Comparison of ENCODE assay signal across 18 cellular contexts in genomic region chr11:36451681-36452080, GRCh38. TPM values are rescaled to one million over a fixed set of nuclear protein-coding genes. Genes with fewer than 3 reads are reported as not detected.
DNase-seq lines count a peak whose midpoint lies in the region; ATAC-seq and TF ChIP-seq lines count a peak whose summit lies in the region.
"Had no signal": no experiment of that assay in that cellular context is flagged by ENCODE, and none has a peak within 500 bp of the region (broad histone marks: within the 10 kb centered on the region; RNA-seq: fewer than 3 reads in every experiment).

No MANE protein-coding gene starts in this region.

- no CpG with 5 or more reads among the region's 1 CpG for WGBS in mesenchymal stem cell

- H2BK15ac ChIP-seq in mesenchymal stem cell (ENCODE audit: low read depth, poor library complexity, severe bottlenecking), result no peak overlapping the region

- no peak for DNase-seq in CD8-positive, alpha-beta memory T cell
- no peak for DNase-seq in mesenchymal stem cell
- DNase-seq in NCI-H2196 treated with DMSO at 0.1 percent for 48 hours (lab: John Stamatoyannopoulos, UW; ENCODE audit: unreplicated experiment), result no peak
- DNase-seq in Right ventricle myocardium superior, result no peak
- DNase-seq in A673 (ENCODE audit: low spot score), result no peak
- DNase-seq: ACHN, DMS79 treated with DMSO at 0.1 percent for 48 hours, H7, NCI-H1930, NCI-H2171 treated with DMSO at 0.1 percent for 48 hours, NCI-H82 had no signal

- ATAC-seq in Right ventricle myocardium superior (ENCODE audit: poor library complexity) (no peak), GM21619 (IDR thresholded peaks at IDR 0.05; ENCODE audit: unreplicated experiment) (no peak)
- ATAC-seq: Panc1, Right ventricle myocardium inferior had no signal

- no peak overlapping the region for H4K8ac ChIP-seq in mesenchymal stem cell (ENCODE audit: low read length)

- no peak overlapping the region for H3K18ac ChIP-seq in mesenchymal stem cell (ENCODE audit: low read depth in 1 of 2, low read length in 2 of 2)

- H3K9me3 Mint-ChIP-seq in CD8-positive, alpha-beta memory T cell, result no peaks in the 10 kb centered on the region
- H3K9me3 Mint-ChIP-seq: CD4-positive, CD25-positive, alpha-beta regulatory T cell had no signal

- H3K36me3 Mint-ChIP-seq in CD8-positive, alpha-beta memory T cell, result peaks cover 22 to 90% (median 23%) of the 10 kb centered on the region in 3 donors
- H3K36me3 Mint-ChIP-seq: CD4-positive, CD25-positive, alpha-beta regulatory T cell had no signal

- H3K4me1 ChIP-seq in BLaER1 treated with 17β-estradiol and CSF1 and Interleukin-3, amounts not matched to agents 10 nM and 100 nM, result peaks cover 73 to 78% (median 77%) of the 10 kb centered on the region in 10 experiments
- H3K4me1 ChIP-seq in CD8-positive, alpha-beta memory T cell (ENCODE audit: insufficient read depth, low read length), result peaks cover 43% of the 10 kb centered on the region
- H3K4me1 ChIP-seq in mesenchymal stem cell (ENCODE audit: control insufficient read depth, insufficient read depth, low read depth, low read length) (peaks cover 56% of the 10 kb centered on the region), A673 (ENCODE audit: insufficient read depth, low read length, poor library complexity, severe bottlenecking) (peaks cover 24% of the 10 kb centered on the region)

- H3K36me3 ChIP-seq in BLaER1 treated with 17β-estradiol and CSF1 and Interleukin-3, amounts not matched to agents 10 nM and 100 nM, result peaks cover 7 to 28% (median 25%) of the 10 kb centered on the region in 11 experiments; a peak in 20 of 22 replicates
- peaks cover 6% of the 10 kb centered on the region for H3K36me3 ChIP-seq in CD8-positive, alpha-beta memory T cell (ENCODE audit: insufficient read depth, low read length)
- peaks cover 0 to 54% of the 10 kb centered on the region in 2 experiments for H3K36me3 ChIP-seq in mesenchymal stem cell (ENCODE audit: control insufficient read depth in 1 of 2, insufficient read depth in 2 of 2, low read depth in 1 of 2, low read length in 2 of 2)
- H3K36me3 ChIP-seq in A673 (ENCODE audit: insufficient read depth, low read length, poor library complexity, severe bottlenecking), result peaks cover 12% of the 10 kb centered on the region

- intact Hi-C loops in Right ventricle myocardium superior (cut with DNase I) (no loop called here), A673 (cut with micrococcal nuclease; ENCODE audit: unreplicated experiment) (loop anchor here (5.0 kb wide), 1 partner anchor 49 kb away; no protein-coding TSS in a partner anchor)

- H3K27me3 ChIP-seq in BLaER1 treated with 17β-estradiol and CSF1 and Interleukin-3, amounts not matched to agents 10 nM and 100 nM, result no peaks in the 10 kb centered on the region
- no peaks in the 10 kb centered on the region for H3K27me3 ChIP-seq in CD8-positive, alpha-beta memory T cell (ENCODE audit: insufficient read depth, low read length, poor library complexity, severe bottlenecking)
- H3K27me3 ChIP-seq in mesenchymal stem cell (ENCODE audit: control insufficient read depth in 1 of 2, insufficient read depth in 1 of 2, low read length in 2 of 2) (no peaks in the 10 kb centered on the region), A673 (replicated peaks; ENCODE audit: insufficient read depth, low read depth, low read length, poor library complexity) (no peaks in the 10 kb centered on the region)

- no peaks in the 10 kb centered on the region for H3K79me1 ChIP-seq in mesenchymal stem cell (replicated peaks; ENCODE audit: low read length, poor library complexity, severe bottlenecking)

- H3K4me3 Mint-ChIP-seq in CD8-positive, alpha-beta memory T cell, result peak overlapping the region in 6 of 7 donors; percentile 16 to 67 (median 52)
- H3K4me3 Mint-ChIP-seq: CD4-positive, CD25-positive, alpha-beta regulatory T cell had no signal

- peaks cover 0 to 4% (median 0%) of the 10 kb centered on the region in 11 experiments; a peak in 2 of 22 replicates for H4K20me1 ChIP-seq in BLaER1 treated with 17β-estradiol and CSF1 and Interleukin-3, amounts not matched to agents 10 nM and 100 nM

- H4K91ac ChIP-seq in mesenchymal stem cell (ENCODE audit: low read length), result no peak overlapping the region

- H2AFZ ChIP-seq in mesenchymal stem cell (ENCODE audit: low read depth, low read length), result no peak overlapping the region

- no peak overlapping the region for H3K4me3 ChIP-seq in BLaER1 treated with 17β-estradiol and CSF1 and Interleukin-3, amounts not matched to agents 10 nM and 100 nM
- no peak overlapping the region for H3K4me3 ChIP-seq in CD8-positive, alpha-beta memory T cell (ENCODE audit: low read length)
- no peak overlapping the region for H3K4me3 ChIP-seq in mesenchymal stem cell (ENCODE audit: insufficient read depth in 1 of 2, low read depth in 1 of 2, low read length in 2 of 2)
- H3K4me3 ChIP-seq in A673 (ENCODE audit: low read depth, low read length, poor library complexity, severe bottlenecking), result no peak overlapping the region
- H3K4me3 ChIP-seq: SK-N-MC had no signal

- H2AK5ac ChIP-seq in mesenchymal stem cell (ENCODE audit: low read length, severe bottlenecking), result no peak overlapping the region

- H3K4me2 ChIP-seq in BLaER1 treated with 17β-estradiol and CSF1 and Interleukin-3, amounts not matched to agents 10 nM and 100 nM, result peak overlapping the region; percentile 67 to 92 (median 87)
- no peak overlapping the region for H3K4me2 ChIP-seq in mesenchymal stem cell (ENCODE audit: low read length, poor library complexity, severe bottlenecking)

- no TSS peak for BruUV-seq in A673 (replicated peaks; lab: Mats Ljungman, UMichigan)

- peak overlapping the region in 1 of 11 experiments; percentile 16; a peak in 1 of 22 replicates for H3K9ac ChIP-seq in BLaER1 treated with 17β-estradiol and CSF1 and Interleukin-3, amounts not matched to agents 10 nM and 100 nM
- H3K9ac ChIP-seq in mesenchymal stem cell (ENCODE audit: low read length), result no peak overlapping the region

- POLR2A ChIA-PET in CD8-positive, alpha-beta memory T cell (lab: Charles Lee), result no interaction called here
- POLR2A ChIA-PET in A673 (lab: Charles Lee; ENCODE audit: low non-redundant PET), result no interaction called here

- H2BK12ac ChIP-seq in mesenchymal stem cell (ENCODE audit: low read length in 2 of 2), result no peak overlapping the region

- H2BK5ac ChIP-seq in mesenchymal stem cell (ENCODE audit: low read depth, low read length, poor library complexity, severe bottlenecking), result no peak overlapping the region

- H3K27ac Mint-ChIP-seq in CD8-positive, alpha-beta memory T cell, result peak overlapping the region; percentile 2 to 94 (median 66)
- H3K27ac Mint-ChIP-seq: CD4-positive, CD25-positive, alpha-beta regulatory T cell had no signal

- no peak overlapping the region for H3K14ac ChIP-seq in mesenchymal stem cell (ENCODE audit: low read length in 2 of 2)

- H3K27ac ChIP-seq in BLaER1 treated with 17β-estradiol and CSF1 and Interleukin-3, amounts not matched to agents 10 nM and 100 nM, result peak overlapping the region in 7 of 11 experiments; percentile 50 to 71 (median 66); a peak in 14 of 22 replicates
- no peak overlapping the region for H3K27ac ChIP-seq in CD8-positive, alpha-beta memory T cell (ENCODE audit: low read depth, low read length)
- H3K27ac ChIP-seq in VCaP (peak overlapping the region; percentile 68; the same call in 1 of the 2 replicates), mesenchymal stem cell (ENCODE audit: low read length, poor library complexity, severe bottlenecking) (peak overlapping the region; percentile 13), A673 (ENCODE audit: low read depth, low read length, poor library complexity, severe bottlenecking) (no peak overlapping the region)

- no peak overlapping the region for H2BK120ac ChIP-seq in mesenchymal stem cell (ENCODE audit: low read depth, low read length)

- no peaks in the 10 kb centered on the region for H3K9me3 ChIP-seq in BLaER1 treated with 17β-estradiol and CSF1 and Interleukin-3, amounts not matched to agents 10 nM and 100 nM (replicated peaks in 1 of 11)
- H3K9me3 ChIP-seq in CD8-positive, alpha-beta memory T cell (ENCODE audit: low read length), result no peaks in the 10 kb centered on the region
- H3K9me3 ChIP-seq in mesenchymal stem cell (ENCODE audit: control insufficient read depth, low read length) (no peaks in the 10 kb centered on the region), A673 (ENCODE audit: low read depth, low read length, poor library complexity, severe bottlenecking) (no peaks in the 10 kb centered on the region)

- H3K4ac ChIP-seq in mesenchymal stem cell (ENCODE audit: low read depth in 1 of 2, low read length in 2 of 2), result no peak overlapping the region

- no peak for TF ChIP-seq CTCF in VCaP (conservative IDR thresholded peaks at IDR 0.05)
- no peak for TF ChIP-seq CTCF in A673 (conservative IDR thresholded peaks at IDR 0.05; ENCODE audit: low read depth, low read length)

- CTCF ChIA-PET in CD8-positive, alpha-beta memory T cell (lab: Charles Lee), result interaction anchor here (1.1 to 1.6 kb wide), 3 partner anchors 31 to 99 kb away, joined by 3 to 8 read pairs (median 3); no protein-coding TSS in a partner anchor
- CTCF ChIA-PET in A673 (lab: Charles Lee), result interaction anchor here (0.8 kb wide), 1 partner anchor 76 kb away, joined by 10 read pairs; no protein-coding TSS in a partner anchor

- peaks cover 0 to 1% of the 10 kb centered on the region in 2 donors for H3K27me3 Mint-ChIP-seq in CD8-positive, alpha-beta memory T cell

- no peak overlapping the region for H3K23ac ChIP-seq in mesenchymal stem cell (ENCODE audit: low read length in 2 of 2)

- peaks cover 61 to 69% (median 65%) of the 10 kb centered on the region in 3 donors for H3K4me1 Mint-ChIP-seq in CD8-positive, alpha-beta memory T cell

RNA-seq across cellular contexts. Expression of gene TRAF6, which starts 58.4 kb away (rescaled TPM):
- 10 to 100 TPM; 14.4 to 16.6 TPM for total RNA-seq in CD8-positive, alpha-beta memory T cell
- polyA plus RNA-seq in CD8-positive, alpha-beta memory T cell, result 12.7 TPM
- polyA plus RNA-seq in mesenchymal stem cell (2013, experiment 1 of 2), result 8.5 TPM
- 8.5 TPM for polyA plus RNA-seq in mesenchymal stem cell (2013, experiment 2 of 2)
- 11.1 TPM for total RNA-seq in Right ventricle myocardium superior
- total RNA-seq in A673 (2021), result 25.5 and 28.6 TPM in 2 replicates

Comparison
In these comparisons a context has a peak if more than half of its experiments do, and no peak if none do; other contexts are left out.
1. H3K27ac ChIP-seq: peak in BLaER1 treated with 17β-estradiol and CSF1 and Interleukin-3, amounts not matched to agents 10 nM and 100 nM (7 of 11), VCaP (single experiment) and mesenchymal stem cell (single experiment); none in CD8-positive, alpha-beta memory T cell (single experiment) and A673 (single experiment).